Comparison of ENCODE assay signal across 10 cellular contexts in genomic region chr15:88656760-88657221, GRCh38. TPM values are rescaled to one million over a fixed set of nuclear protein-coding genes. Genes with fewer than 3 reads are reported as not detected.
DNase-seq lines count a peak whose midpoint lies in the region; ATAC-seq and TF ChIP-seq lines count a peak whose summit lies in the region.
"Had no signal": no experiment of that assay in that cellular context is flagged by ENCODE, and none has a peak within 500 bp of the region (broad histone marks: within the 10 kb centered on the region; RNA-seq: fewer than 3 reads in every experiment).

No MANE protein-coding gene starts in this region.

- peak overlapping the region; percentile 24 for H3K27ac Mint-ChIP-seq in activated naive CD4-positive, alpha-beta T cell treated with anti-CD3 and anti-CD28 coated beads for 36 hours

- no peaks in the 10 kb centered on the region for H3K36me3 Mint-ChIP-seq in activated naive CD4-positive, alpha-beta T cell treated with anti-CD3 and anti-CD28 coated beads for 36 hours (ENCODE audit: low read depth)

- H3F3A ChIP-seq in OCI-LY1 (ENCODE audit: insufficient read depth, low read length): no peaks in the 10 kb centered on the region

- DNase-seq in activated naive CD4-positive, alpha-beta T cell treated with anti-CD3 and anti-CD28 coated beads for 36 hours: peak; percentile 46
- DNase-seq in activated naive CD4-positive, alpha-beta T cell treated with anti-CD3 and anti-CD28 coated beads, Interleukin-2, amount 50 U/mL, for 16 hours: no peak
- DNase-seq in AG20443 (ENCODE audit: low spot score) (no peak), hypothalamus (lab: John Stamatoyannopoulos, UW) (no peak)
- DNase-seq: activated gamma-delta T cell had no signal

- H3K9me2 ChIP-seq in OCI-LY1 (ENCODE audit: low read depth, low read length): no peaks in the 10 kb centered on the region

- peaks cover 22% of the 10 kb centered on the region for H3K4me1 ChIP-seq in OCI-LY1 (ENCODE audit: insufficient read depth, low read length, severe bottlenecking)
- H3K4me1 ChIP-seq in thymus (ENCODE audit: control insufficient read depth, insufficient read depth, low read length): peaks cover 11% of the 10 kb centered on the region

- H3K27me3 ChIP-seq in OCI-LY1 (ENCODE audit: insufficient read depth, low read length) (no peaks in the 10 kb centered on the region), thymus (ENCODE audit: control insufficient read depth, insufficient read depth) (no peaks in the 10 kb centered on the region)

- TF ChIP-seq CTCF in OCI-LY1 (IDR thresholded peaks at IDR 0.05; ENCODE audit: low read length): no peak

- H3K9me3 Mint-ChIP-seq in activated naive CD4-positive, alpha-beta T cell treated with anti-CD3 and anti-CD28 coated beads for 36 hours: no peaks in the 10 kb centered on the region
- H3K9me3 Mint-ChIP-seq: neural crest cell had no signal

- H3K27ac ChIP-seq in OCI-LY1 (ENCODE audit: low read depth, low read length, poor library complexity, severe bottlenecking) (peak overlapping the region; percentile 69), thymus (ENCODE audit: low read depth) (peak overlapping the region; percentile 8)

- H3K4me3 ChIP-seq in OCI-LY1 (ENCODE audit: low read depth, low read length, poor library complexity, severe bottlenecking) (no peak overlapping the region), thymus (ENCODE audit: low read length) (no peak overlapping the region)

- CTCF ChIA-PET in activated naive CD4-positive, alpha-beta T cell treated with anti-CD3 and anti-CD28 coated beads for 36 hours (lab: Charles Lee): interaction anchor here (0.6 to 5.2 kb wide), 5 partner anchors 7 to 490 kb away, joined by 3 to 20 read pairs (median 3); no protein-coding TSS in a partner anchor

- intact Hi-C loops in activated naive CD4-positive, alpha-beta T cell treated with anti-CD3 and anti-CD28 coated beads for 36 hours (cut with micrococcal nuclease): no loop called here

- peaks cover 84% of the 10 kb centered on the region for H3K4me1 Mint-ChIP-seq in activated naive CD4-positive, alpha-beta T cell treated with anti-CD3 and anti-CD28 coated beads for 36 hours (ENCODE audit: low read depth)
- H3K4me1 Mint-ChIP-seq: neural crest cell had no signal

- H3K36me3 ChIP-seq in OCI-LY1 (ENCODE audit: insufficient read depth, low read length) (no peaks in the 10 kb centered on the region), thymus (ENCODE audit: control insufficient read depth, insufficient read depth) (peaks cover 31% of the 10 kb centered on the region)

- WGBS in thymus: 83% methylated on average over 10 of the region's 10 CpGs

- ATAC-seq in HG02763 (IDR thresholded peaks at IDR 0.05; ENCODE audit: unreplicated experiment) (peak; percentile 95), SK-N-SH treated with all-trans-retinoic acid at 6 μM for 48 hours (no peak)

- no peaks in the 10 kb centered on the region for H3K27me3 Mint-ChIP-seq in activated naive CD4-positive, alpha-beta T cell treated with anti-CD3 and anti-CD28 coated beads for 36 hours (ENCODE audit: low read depth)

- no peak overlapping the region for H3K4me2 ChIP-seq in OCI-LY1 (ENCODE audit: low read length)

- H4K20me1 ChIP-seq in OCI-LY1 (ENCODE audit: insufficient read depth, low read length): no peaks in the 10 kb centered on the region

- no peaks in the 10 kb centered on the region for H3K79me2 ChIP-seq in OCI-LY1 (ENCODE audit: insufficient read depth, low read length)

- H2AFZ ChIP-seq in OCI-LY1 (ENCODE audit: low read length): no peak overlapping the region

- H3K4me3 Mint-ChIP-seq in activated naive CD4-positive, alpha-beta T cell treated with anti-CD3 and anti-CD28 coated beads for 36 hours: no peak overlapping the region
- H3K4me3 Mint-ChIP-seq: neural crest cell had no signal

- no peak overlapping the region for H3K9ac ChIP-seq in OCI-LY1 (ENCODE audit: low read length)

- H3K9me3 ChIP-seq in OCI-LY1 (ENCODE audit: low read length): no peaks in the 10 kb centered on the region
- H3K9me3 ChIP-seq in thymus (ENCODE audit: control insufficient read depth): no peaks in the 10 kb centered on the region

TF ChIP-seq in SK-N-SH treated with all-trans-retinoic acid at 6 μM for 48 hours, 23 proteins besides CTCF, POLR2A, EP300 and RAD21:
- no peak for TF ChIP-seq TCF4 (CRISPR knock-in tag; IDR thresholded peaks at IDR 0.05; ENCODE audit: borderline replicate concordance)
- TF ChIP-seq CSDC2 (CRISPR knock-in tag; IDR thresholded peaks at IDR 0.05): no peak
- TF ChIP-seq TOX (CRISPR knock-in tag; IDR thresholded peaks at IDR 0.05; ENCODE audit: borderline replicate concordance): no peak
- TF ChIP-seq OSR1 (CRISPR knock-in tag; IDR thresholded peaks at IDR 0.05): no peak
- TF ChIP-seq ZNF70 (CRISPR knock-in tag; IDR thresholded peaks at IDR 0.05): no peak
- no peak for TF ChIP-seq ISL1 (CRISPR knock-in tag; IDR thresholded peaks at IDR 0.05)

RNA-seq across cellular contexts. Expression of gene ISG20, which starts 18.0 kb away (rescaled TPM):
- total RNA-seq in activated naive CD4-positive, alpha-beta T cell treated with anti-CD3 and anti-CD28 coated beads for 36 hours: 10 to 100 TPM; 51.2 to 56.5 TPM
- polyA plus RNA-seq in thymus: 272 TPM

RNA-seq across cellular contexts. Expression of gene AEN, which starts 35.7 kb away (rescaled TPM):
- total RNA-seq in activated naive CD4-positive, alpha-beta T cell treated with anti-CD3 and anti-CD28 coated beads for 36 hours: 10 to 100 TPM; 85.2 to 87.2 TPM
- 14.1 TPM for polyA plus RNA-seq in thymus
